18 cellular contexts compared by ENCODE assay signal in the genomic region with DNA sequence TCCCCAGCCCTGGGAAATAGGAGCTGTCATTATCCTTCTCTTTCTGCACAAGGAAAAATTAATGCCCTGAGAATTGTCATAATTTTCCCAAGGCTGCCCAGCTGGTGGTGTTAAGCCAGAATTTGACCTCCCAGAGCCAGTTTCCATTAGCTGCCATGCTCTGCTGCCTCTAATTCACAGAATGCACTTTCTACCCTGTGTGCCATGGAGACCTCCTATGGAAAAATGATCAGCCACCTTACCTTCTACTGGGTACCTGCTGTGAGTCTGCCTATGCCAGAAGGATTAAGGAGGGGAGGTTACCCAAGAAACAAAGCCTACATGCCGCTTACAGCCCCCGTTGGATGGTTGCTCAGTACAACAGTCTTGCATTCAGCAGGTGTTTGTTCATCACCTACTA. TPM values are rescaled to one million over a fixed set of nuclear protein-coding genes. Genes with fewer than 3 reads are reported as not detected.
A peak's percentile ranks its signal among the peaks of the same experiment; 100 is the strongest.
DNase-seq lines count a peak whose midpoint lies in the region; ATAC-seq and TF ChIP-seq lines count a peak whose summit lies in the region.
"Had no signal": no experiment of that assay in that cellular context is flagged by ENCODE, and none has a peak within 500 bp of the region (broad histone marks: within the 10 kb centered on the region; RNA-seq: fewer than 3 reads in every experiment).

No MANE protein-coding gene starts in this region.

- H3K9me3 Mint-ChIP-seq in activated T-cell treated with anti-CD3 and anti-CD28 coated beads, Interleukin-2, amount 50 U/mL, for 72 hours: no peaks in the 10 kb centered on the region
- H3K9me3 Mint-ChIP-seq in activated naive CD8-positive, alpha-beta T cell treated with anti-CD3 and anti-CD28 coated beads for 36 hours: no peaks in the 10 kb centered on the region
- H3K9me3 Mint-ChIP-seq in stimulated activated effector memory CD8-positive, alpha-beta T cell treated with anti-CD3 and anti-CD28 coated beads, Interleukin-12 subunit alpha, Interleukin-12 subunit beta, amount 100 ng/mL, for 72 hours: no peaks in the 10 kb centered on the region
- H3K9me3 Mint-ChIP-seq: GM23338 had no signal

- H3K9me3 ChIP-seq in tibial artery: no peaks in the 10 kb centered on the region
- H3K9me3 ChIP-seq: A549 had no signal

- H3K4me3 ChIP-seq in tibial artery: no peak overlapping the region
- H3K4me3 ChIP-seq: A549, GM23338 had no signal

- H3K36me3 Mint-ChIP-seq in activated T-cell treated with anti-CD3 and anti-CD28 coated beads, Interleukin-2, amount 50 U/mL, for 72 hours (ENCODE audit: insufficient read depth in 2 of 2): peaks cover 14 to 36% of the 10 kb centered on the region in 2 donors
- H3K36me3 Mint-ChIP-seq in activated naive CD8-positive, alpha-beta T cell treated with anti-CD3 and anti-CD28 coated beads for 36 hours: peaks cover 43% of the 10 kb centered on the region
- H3K36me3 Mint-ChIP-seq in stimulated activated effector memory CD8-positive, alpha-beta T cell treated with anti-CD3 and anti-CD28 coated beads, Interleukin-12 subunit alpha, Interleukin-12 subunit beta, amount 100 ng/mL, for 72 hours: peaks cover 55% of the 10 kb centered on the region

- no peaks in the 10 kb centered on the region for H3K27me3 ChIP-seq in tibial artery

- TF ChIP-seq EP300 in Ishikawa (IDR thresholded peaks at IDR 0.05; ENCODE audit: borderline replicate concordance): peak; percentile 94

- H3K27ac ChIP-seq in tibial artery: no peak overlapping the region
- H3K27ac ChIP-seq: A549, HL-60 had no signal

- H3K27ac Mint-ChIP-seq in activated T-cell treated with anti-CD3 and anti-CD28 coated beads, Interleukin-2, amount 50 U/mL, for 72 hours: peak overlapping the region; percentile 60
- peak overlapping the region; percentile 9 for H3K27ac Mint-ChIP-seq in activated naive CD8-positive, alpha-beta T cell treated with anti-CD3 and anti-CD28 coated beads for 36 hours
- H3K27ac Mint-ChIP-seq in stimulated activated effector memory CD8-positive, alpha-beta T cell treated with anti-CD3 and anti-CD28 coated beads, Interleukin-12 subunit alpha, Interleukin-12 subunit beta, amount 100 ng/mL, for 72 hours: peak overlapping the region; percentile 71
- H3K27ac Mint-ChIP-seq: GM23338 had no signal

- no peak for TF ChIP-seq CTCF in tibial artery (IDR thresholded peaks at IDR 0.05)

- no peaks in the 10 kb centered on the region for H3K27me3 Mint-ChIP-seq in activated T-cell treated with anti-CD3 and anti-CD28 coated beads, Interleukin-2, amount 50 U/mL, for 72 hours (ENCODE audit: low read depth)
- H3K27me3 Mint-ChIP-seq in activated naive CD8-positive, alpha-beta T cell treated with anti-CD3 and anti-CD28 coated beads for 36 hours: no peaks in the 10 kb centered on the region

- H3K4me1 Mint-ChIP-seq in activated T-cell treated with anti-CD3 and anti-CD28 coated beads, Interleukin-2, amount 50 U/mL, for 72 hours (ENCODE audit: low read depth): peaks cover 55% of the 10 kb centered on the region
- peaks cover 40% of the 10 kb centered on the region for H3K4me1 Mint-ChIP-seq in activated naive CD8-positive, alpha-beta T cell treated with anti-CD3 and anti-CD28 coated beads for 36 hours
- peaks cover 42% of the 10 kb centered on the region for H3K4me1 Mint-ChIP-seq in stimulated activated effector memory CD8-positive, alpha-beta T cell treated with anti-CD3 and anti-CD28 coated beads, Interleukin-12 subunit alpha, Interleukin-12 subunit beta, amount 100 ng/mL, for 72 hours

- H3K4me3 Mint-ChIP-seq in activated T-cell treated with anti-CD3 and anti-CD28 coated beads, Interleukin-2, amount 50 U/mL, for 72 hours: no peak overlapping the region
- no peak overlapping the region for H3K4me3 Mint-ChIP-seq in activated naive CD8-positive, alpha-beta T cell treated with anti-CD3 and anti-CD28 coated beads for 36 hours
- no peak overlapping the region for H3K4me3 Mint-ChIP-seq in stimulated activated effector memory CD8-positive, alpha-beta T cell treated with anti-CD3 and anti-CD28 coated beads, Interleukin-12 subunit alpha, Interleukin-12 subunit beta, amount 100 ng/mL, for 72 hours
- H3K4me3 Mint-ChIP-seq: GM23338 had no signal

- no peaks in the 10 kb centered on the region for H3K4me1 ChIP-seq in tibial artery
- H3K4me1 ChIP-seq: A549 had no signal

- TF ChIP-seq RAD21 in Ishikawa (IDR thresholded peaks at IDR 0.05; ENCODE audit: low read depth): no peak; the same call in 1 of the 2 replicates

- ATAC-seq in activated T-cell treated with anti-CD3 and anti-CD28 coated beads, Interleukin-2, amount 50 U/mL, for 72 hours (replicated peaks in 1 of 2): no peak
- no peak for ATAC-seq in stimulated activated effector memory CD8-positive, alpha-beta T cell treated with anti-CD3 and anti-CD28 coated beads, Interleukin-12 subunit alpha, Interleukin-12 subunit beta, amount 100 ng/mL, for 72 hours
- no peak for ATAC-seq in GM21825 (IDR thresholded peaks at IDR 0.05; ENCODE audit: unreplicated experiment)
- ATAC-seq: A549, GM23338 had no signal

- peaks cover 27 to 55% (median 36%) of the 10 kb centered on the region in 3 donors for H3K36me3 ChIP-seq in tibial artery

- intact Hi-C loops in tibial artery (cut with DNase I; ENCODE audit: low total_unique reads): no loop called here

- DNase-seq in activated T-cell treated with anti-CD3 and anti-CD28 coated beads, Interleukin-2, amount 50 U/mL, for 72 hours: no peak
- no peak for DNase-seq in activated T-cell treated with anti-CD3 and anti-CD28 coated beads for 4 hours
- DNase-seq in activated naive CD8-positive, alpha-beta T cell treated with anti-CD3 and anti-CD28 coated beads for 36 hours: no peak
- no peak for DNase-seq in stimulated activated effector memory CD8-positive, alpha-beta T cell treated with anti-CD3 and anti-CD28 coated beads, Interleukin-12 subunit alpha, Interleukin-12 subunit beta, amount 100 ng/mL, for 72 hours (ENCODE audit: low spot score in 2 of 2)
- DNase-seq in tibial artery: no peak
- DNase-seq: C1 segment of cervical spinal cord, DMS 273 treated with DMSO at 0.1 percent for 48 hours, KBM-7, NCI-H1436 treated with DMSO at 0.1 percent for 48 hours, NCI-H2029 treated with DMSO at 0.1 percent for 48 hours, NCI-H2171 treated with DMSO at 0.1 percent for 48 hours, NCI-H510A treated with DMSO at 0.1 percent for 48 hours, SHP77 had no signal

TF ChIP-seq in Ishikawa, 13 proteins besides CTCF, POLR2A, EP300 and RAD21:
- 0 out of 2 replicates have a peak, but pooled peaks have one; percentile 21 for TF ChIP-seq ZBTB7A (IDR thresholded peaks at IDR 0.05; ENCODE audit: low read depth)
- TF ChIP-seq TEAD4 (IDR thresholded peaks at IDR 0.05): peak; percentile 88
- no peak for TF ChIP-seq CREB1 (IDR thresholded peaks at IDR 0.05; ENCODE audit: low read depth)
- peak; percentile 84 for TF ChIP-seq FOXM1 (IDR thresholded peaks at IDR 0.05; ENCODE audit: borderline replicate concordance, low read depth)
- peak; percentile 74 for TF ChIP-seq NFIC (IDR thresholded peaks at IDR 0.05)
- TF ChIP-seq TCF12 (IDR thresholded peaks at IDR 0.05; ENCODE audit: low read depth): peak; percentile 94
- TF ChIP-seq CEBPB (IDR thresholded peaks at IDR 0.05): peak; percentile 2; the same call in 1 of the 2 replicates
- TF ChIP-seq, protein P1, sequence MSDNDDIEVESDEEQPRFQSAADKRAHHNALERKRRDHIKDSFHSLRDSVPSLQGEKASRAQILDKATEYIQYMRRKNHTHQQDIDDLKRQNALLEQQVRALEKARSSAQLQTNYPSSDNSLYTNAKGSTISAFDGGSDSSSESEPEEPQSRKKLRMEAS (IDR thresholded peaks at IDR 0.05): no peak

RNA-seq across cellular contexts. Expression of a gene that starts 29.1 kb away (rescaled TPM):
- total RNA-seq in activated T-cell treated with anti-CD3 and anti-CD28 coated beads, Interleukin-2, amount 50 U/mL, for 72 hours: 10 to 100 TPM; 59.7 to 63.2 TPM
- 10 to 100 TPM; 64.0 to 65.7 TPM for total RNA-seq in activated naive CD8-positive, alpha-beta T cell treated with anti-CD3 and anti-CD28 coated beads for 36 hours

RNA-seq across cellular contexts. Expression of a gene that starts 29.3 kb away (rescaled TPM):
- total RNA-seq in activated T-cell treated with anti-CD3 and anti-CD28 coated beads, Interleukin-2, amount 50 U/mL, for 72 hours: 100 to 1,000 TPM in 1 of 2 donors, 10 to 100 TPM in 1; 98.8 to 107 TPM
- total RNA-seq in activated naive CD8-positive, alpha-beta T cell treated with anti-CD3 and anti-CD28 coated beads for 36 hours: 10 to 100 TPM; 86.9 to 87.2 TPM

RNA-seq across cellular contexts. Expression of a gene that starts 40.6 kb away (rescaled TPM):
- total RNA-seq in activated T-cell treated with anti-CD3 and anti-CD28 coated beads, Interleukin-2, amount 50 U/mL, for 72 hours: 10 to 100 TPM; 30.3 to 37.9 TPM
- 10 to 100 TPM; 36.2 to 36.5 TPM for total RNA-seq in activated naive CD8-positive, alpha-beta T cell treated with anti-CD3 and anti-CD28 coated beads for 36 hours

Comparison
In these comparisons a context has a peak if more than half of its experiments do, and no peak if none do; other contexts are left out.
1. H3K27ac Mint-ChIP-seq: peak in every context shown above with its lines; median percentile 71 in stimulated activated effector memory CD8-positive, alpha-beta T cell treated with anti-CD3 and anti-CD28 coated beads, Interleukin-12 subunit alpha, Interleukin-12 subunit beta, amount 100 ng/mL, for 72 hours; 60 in activated T-cell treated with anti-CD3 and anti-CD28 coated beads, Interleukin-2, amount 50 U/mL, for 72 hours; 9 in activated naive CD8-positive, alpha-beta T cell treated with anti-CD3 and anti-CD28 coated beads for 36 hours.